27 cellular contexts compared by ENCODE assay signal in the genomic region with DNA sequence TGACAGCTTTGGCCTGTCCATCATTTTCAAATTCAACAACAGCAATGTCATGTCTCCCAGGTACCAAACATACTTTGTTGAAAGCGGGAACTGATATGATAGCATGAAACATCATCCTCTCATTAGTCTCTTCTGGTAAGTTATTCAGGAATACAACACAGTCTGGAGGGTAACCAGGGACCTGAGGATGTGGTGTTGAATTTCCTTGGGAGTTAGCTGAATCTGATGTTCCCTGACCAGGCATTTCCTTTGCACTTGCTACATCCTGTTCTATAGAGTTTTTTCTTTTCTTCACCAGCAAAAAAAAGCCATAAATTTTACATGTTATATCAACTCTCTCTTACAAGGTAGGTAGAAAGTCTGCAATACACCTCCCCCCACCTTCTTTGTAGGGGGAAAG.
DNase-seq lines count a peak whose midpoint lies in the region; ATAC-seq and TF ChIP-seq lines count a peak whose summit lies in the region.
"Had no signal": no experiment of that assay in that cellular context is flagged by ENCODE, and none has a peak within 500 bp of the region (broad histone marks: within the 10 kb centered on the region; RNA-seq: fewer than 3 reads in every experiment).

No MANE protein-coding gene starts in this region.

- intact Hi-C loops in activated CD4-positive, alpha-beta memory T cell treated with anti-CD3 and anti-CD28 coated beads for 36 hours (cut with micrococcal nuclease), result no loop called here

- peak overlapping the region; percentile 98 for H3K27ac ChIP-seq in epithelial cell of prostate
- H3K27ac ChIP-seq: C4-2B, hepatocyte, parathyroid adenoma, RWPE1, SK-N-MC, testis, uterus, VCaP had no signal

- no peak for DNase-seq in activated naive CD4-positive, alpha-beta T cell treated with Interleukin-2 at 50 U/mL for 16 hours
- DNase-seq in activated CD4-positive, alpha-beta memory T cell treated with anti-CD3 and anti-CD28 coated beads for 36 hours, result no peak
- no peak for DNase-seq in epithelial cell of prostate (ENCODE audit: low read depth, low spot score)
- no peak for DNase-seq in HEK293T (ENCODE audit: extremely low spot score)
- DNase-seq: amniotic stem cell; DMS 273 treated with DMSO at 0.1 percent for 48 hours; effector memory CD4-positive, alpha-beta T cell; gastrocnemius medialis; HCEC 1CT; NCI-H82; nephron progenitor cell; right cardiac atrium; spleen; stimulated activated CD4-positive, alpha-beta T cell treated with anti-CD3 and anti-CD28 coated beads, Interleukin-4, amount 100 ng/mL, for 24 hours; stimulated activated naive CD4-positive, alpha-beta T cell treated with Interleukin-2 at 50 U/mL for 16 hours; testis; uterus had no signal

- H3K4me3 Mint-ChIP-seq in activated naive CD4-positive, alpha-beta T cell treated with anti-CD3 and anti-CD28 coated beads, Interleukin-2, amount 50 U/mL, for 24 hours, result peak overlapping the region; percentile 33
- H3K4me3 Mint-ChIP-seq in activated CD4-positive, alpha-beta memory T cell treated with anti-CD3 and anti-CD28 coated beads for 36 hours, result no peak overlapping the region
- H3K4me3 Mint-ChIP-seq: nephron progenitor cell; T-helper 2 cell treated with Interferon-gamma antibody and Interleukin-4, amounts not matched to agents 5 μg/mL and 100 μg/mL, for 36 hours had no signal

- H3K27ac Mint-ChIP-seq in activated naive CD4-positive, alpha-beta T cell treated with anti-CD3 and anti-CD28 coated beads, Interleukin-2, amount 50 U/mL, for 24 hours, result peak overlapping the region; percentile 92
- peak overlapping the region; percentile 14 for H3K27ac Mint-ChIP-seq in activated CD4-positive, alpha-beta memory T cell treated with anti-CD3 and anti-CD28 coated beads for 36 hours
- H3K27ac Mint-ChIP-seq: T-helper 2 cell treated with Interferon-gamma antibody and Interleukin-4, amounts not matched to agents 5 μg/mL and 100 μg/mL, for 36 hours had no signal

- POLR2A ChIA-PET in activated CD4-positive, alpha-beta memory T cell treated with anti-CD3 and anti-CD28 coated beads for 36 hours (lab: Charles Lee), result interaction anchor here (1.4 kb wide), 1 partner anchor 36 kb away, joined by 3 read pairs; no protein-coding TSS in a partner anchor
- POLR2A ChIA-PET in HEK293T (lab: Yijun Ruan, JAX), result no interaction called here

- no peaks in the 10 kb centered on the region for H3K9me3 Mint-ChIP-seq in activated naive CD4-positive, alpha-beta T cell treated with anti-CD3 and anti-CD28 coated beads, Interleukin-2, amount 50 U/mL, for 24 hours
- H3K9me3 Mint-ChIP-seq in activated CD4-positive, alpha-beta memory T cell treated with anti-CD3 and anti-CD28 coated beads for 36 hours, result no peaks in the 10 kb centered on the region
- H3K9me3 Mint-ChIP-seq: nephron progenitor cell; T-helper 2 cell treated with Interferon-gamma antibody and Interleukin-4, amounts not matched to agents 5 μg/mL and 100 μg/mL, for 36 hours had no signal

- H3K27me3 Mint-ChIP-seq in activated naive CD4-positive, alpha-beta T cell treated with anti-CD3 and anti-CD28 coated beads, Interleukin-2, amount 50 U/mL, for 24 hours, result no peaks in the 10 kb centered on the region
- H3K27me3 Mint-ChIP-seq in activated CD4-positive, alpha-beta memory T cell treated with anti-CD3 and anti-CD28 coated beads for 36 hours, result no peaks in the 10 kb centered on the region

- peaks cover 15% of the 10 kb centered on the region for H3K36me3 Mint-ChIP-seq in activated naive CD4-positive, alpha-beta T cell treated with anti-CD3 and anti-CD28 coated beads, Interleukin-2, amount 50 U/mL, for 24 hours
- H3K36me3 Mint-ChIP-seq in activated CD4-positive, alpha-beta memory T cell treated with anti-CD3 and anti-CD28 coated beads for 36 hours, result peaks cover 13% of the 10 kb centered on the region

- ATAC-seq in HG03354 (IDR thresholded peaks at IDR 0.05; ENCODE audit: poor library complexity, severe bottlenecking, unreplicated experiment), result no peak
- ATAC-seq in GM19452 (IDR thresholded peaks at IDR 0.05; ENCODE audit: unreplicated experiment), result no peak
- ATAC-seq: gastrocnemius medialis, right cardiac atrium had no signal

- H3K4me1 Mint-ChIP-seq in activated naive CD4-positive, alpha-beta T cell treated with anti-CD3 and anti-CD28 coated beads, Interleukin-2, amount 50 U/mL, for 24 hours, result peaks cover 95% of the 10 kb centered on the region
- H3K4me1 Mint-ChIP-seq in activated CD4-positive, alpha-beta memory T cell treated with anti-CD3 and anti-CD28 coated beads for 36 hours (ENCODE audit: low read depth), result peaks cover 91% of the 10 kb centered on the region

- CTCF ChIA-PET in activated CD4-positive, alpha-beta memory T cell treated with anti-CD3 and anti-CD28 coated beads for 36 hours (lab: Charles Lee), result no interaction called here
- CTCF ChIA-PET in HEK293T (lab: Yijun Ruan, JAX), result no interaction called here

TF ChIP-seq in HEK293T, 16 proteins besides CTCF, POLR2A, EP300 and RAD21:
- no peak for TF ChIP-seq ELF4 (IDR thresholded peaks at IDR 0.05)
- no peak for TF ChIP-seq FOXK2 (IDR thresholded peaks at IDR 0.05)
- no peak for TF ChIP-seq ARNT (IDR thresholded peaks at IDR 0.05)
- TF ChIP-seq LEF1 (IDR thresholded peaks at IDR 0.05; ENCODE audit: borderline replicate concordance), result no peak
- no peak for TF ChIP-seq TARDBP (IDR thresholded peaks at IDR 0.05)
- no peak for TF ChIP-seq CTBP1 (IDR thresholded peaks at IDR 0.05; ENCODE audit: borderline replicate concordance)
- no peak for TF ChIP-seq BHLHE40 (IDR thresholded peaks at IDR 0.05; ENCODE audit: borderline replicate concordance)
- TF ChIP-seq, protein P1, sequence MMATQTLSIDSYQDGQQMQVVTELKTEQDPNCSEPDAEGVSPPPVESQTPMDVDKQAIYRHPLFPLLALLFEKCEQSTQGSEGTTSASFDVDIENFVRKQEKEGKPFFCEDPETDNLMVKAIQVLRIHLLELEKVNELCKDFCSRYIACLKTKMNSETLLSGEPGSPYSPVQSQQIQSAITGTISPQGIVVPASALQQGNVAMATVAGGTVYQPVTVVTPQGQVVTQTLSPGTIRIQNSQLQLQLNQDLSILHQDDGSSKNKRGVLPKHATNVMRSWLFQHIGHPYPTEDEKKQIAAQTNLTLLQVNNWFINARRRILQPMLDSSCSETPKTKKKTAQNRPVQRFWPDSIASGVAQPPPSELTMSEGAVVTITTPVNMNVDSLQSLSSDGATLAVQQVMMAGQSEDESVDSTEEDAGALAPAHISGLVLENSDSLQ (IDR thresholded peaks at IDR 0.05), result no peak
- no peak for TF ChIP-seq L3MBTL2 (conservative IDR thresholded peaks at IDR 0.05)
- TF ChIP-seq NFRKB (IDR thresholded peaks at IDR 0.05), result no peak
- no peak for TF ChIP-seq FOXM1 (IDR thresholded peaks at IDR 0.05; ENCODE audit: borderline replicate concordance)
- no peak for TF ChIP-seq SUZ12 (IDR thresholded peaks at IDR 0.05)
- TF ChIP-seq FOXA1 (IDR thresholded peaks at IDR 0.05), result no peak
- TF ChIP-seq SP1 (IDR thresholded peaks at IDR 0.05), result no peak
- TF ChIP-seq HDGF (IDR thresholded peaks at IDR 0.05; ENCODE audit: borderline replicate concordance), result no peak
- TF ChIP-seq ZNF384 (IDR thresholded peaks at IDR 0.05), result no peak
TF ChIP-seq in HEK293T: peak in this region for 0.
